1 cellular context compared by ENCODE assay signal in genomic region chr9:4171519-4171918, GRCh38.
A peak's percentile ranks its signal among the peaks of the same experiment; 100 is the strongest.
TF ChIP-seq lines count a peak whose summit lies in the region.

No MANE protein-coding gene starts in this region.

TF ChIP-seq in HEK293, 187 proteins besides CTCF, POLR2A, EP300 and RAD21 (continued from another document):
- TF ChIP-seq ZNF76 (tag by site-specific recombination; IDR thresholded peaks at IDR 0.05; ENCODE audit: borderline replicate concordance, low read depth) (no peak), BCL11A (tag by site-specific recombination; IDR thresholded peaks at IDR 0.05; ENCODE audit: low read depth) (peak; percentile 73; the same call in 1 of the 2 replicates), ZNF658 (tag by site-specific recombination; IDR thresholded peaks at IDR 0.05) (no peak), REPIN1 (tag by site-specific recombination; IDR thresholded peaks at IDR 0.05; ENCODE audit: low read depth) (no peak), ZNF366 (tag by site-specific recombination; conservative IDR thresholded peaks at IDR 0.05) (no peak), ZNF624 (tag by site-specific recombination; IDR thresholded peaks at IDR 0.05) (no peak), TCF7L2 (IDR thresholded peaks at IDR 0.05; ENCODE audit: borderline replicate concordance, low read depth, low read length) (peak; percentile 52; the same call in 1 of the 2 replicates), ZNF473 (tag by site-specific recombination; IDR thresholded peaks at IDR 0.05) (no peak), ZNF354C (tag by site-specific recombination; IDR thresholded peaks at IDR 0.05; ENCODE audit: borderline replicate concordance, low read depth) (no peak), GLI2 (tag by site-specific recombination; IDR thresholded peaks at IDR 0.05; ENCODE audit: borderline replicate concordance, low read depth) (0 out of 2 replicates have a peak, but pooled peaks have one; percentile 17), ZNF239 (tag by site-specific recombination; IDR thresholded peaks at IDR 0.05) (no peak), ZNF146 (tag by site-specific recombination; IDR thresholded peaks at IDR 0.05) (0 out of 2 replicates have a peak, but pooled peaks have one; percentile 14), ZNF600 (tag by site-specific recombination; IDR thresholded peaks at IDR 0.05) (peak; percentile 65; the same call in 1 of the 2 replicates), ZNF324 (tag by site-specific recombination; IDR thresholded peaks at IDR 0.05) (no peak), ZBTB11 (tag by site-specific recombination; conservative IDR thresholded peaks at IDR 0.05; ENCODE audit: low read depth) (no peak), OSR2 (tag by site-specific recombination; IDR thresholded peaks at IDR 0.05) (peak; percentile 92), ZNF501 (tag by site-specific recombination; IDR thresholded peaks at IDR 0.05) (no peak), OVOL3 (tag by site-specific recombination; IDR thresholded peaks at IDR 0.05) (0 out of 2 replicates have a peak, but pooled peaks have one; percentile 67), YY1 (tag by site-specific recombination; IDR thresholded peaks at IDR 0.05) (no peak), ZNF677 (tag by site-specific recombination; IDR thresholded peaks at IDR 0.05) (no peak), PRDM1 (tag by site-specific recombination; IDR thresholded peaks at IDR 0.05) (no peak), KLF10 (tag by site-specific recombination; IDR thresholded peaks at IDR 0.05) (peak; percentile 29; the same call in 1 of the 2 replicates), ZBTB49 (tag by site-specific recombination; IDR thresholded peaks at IDR 0.05; ENCODE audit: low read depth) (no peak), REST (tag by site-specific recombination; IDR thresholded peaks at IDR 0.05) (no peak), ZFP37 (tag by site-specific recombination; IDR thresholded peaks at IDR 0.05) (no peak), ZNF19 (tag by site-specific recombination; IDR thresholded peaks at IDR 0.05; ENCODE audit: low read depth) (no peak), TRIM28 (IDR thresholded peaks at IDR 0.05; ENCODE audit: borderline replicate concordance, low read length) (no peak), FEZF1 (tag by site-specific recombination; IDR thresholded peaks at IDR 0.05) (peak; percentile 66), WT1 (tag by site-specific recombination; IDR thresholded peaks at IDR 0.05) (0 out of 2 replicates have a peak, but pooled peaks have one; percentile 38), ZNF223 (tag by site-specific recombination; IDR thresholded peaks at IDR 0.05) (no peak), ZNF514 (tag by site-specific recombination; IDR thresholded peaks at IDR 0.05) (no peak), ZNF18 (tag by site-specific recombination; IDR thresholded peaks at IDR 0.05) (peak; percentile 70), ZXDB (tag by site-specific recombination; IDR thresholded peaks at IDR 0.05) (peak; percentile 49; the same call in 1 of the 2 replicates), SALL2 (tag by site-specific recombination; IDR thresholded peaks at IDR 0.05; ENCODE audit: borderline replicate concordance) (no peak), ATF2 (tag by site-specific recombination; IDR thresholded peaks at IDR 0.05; ENCODE audit: low read depth) (peak; percentile 43; the same call in 1 of the 2 replicates)
- TF ChIP-seq, protein P1, sequence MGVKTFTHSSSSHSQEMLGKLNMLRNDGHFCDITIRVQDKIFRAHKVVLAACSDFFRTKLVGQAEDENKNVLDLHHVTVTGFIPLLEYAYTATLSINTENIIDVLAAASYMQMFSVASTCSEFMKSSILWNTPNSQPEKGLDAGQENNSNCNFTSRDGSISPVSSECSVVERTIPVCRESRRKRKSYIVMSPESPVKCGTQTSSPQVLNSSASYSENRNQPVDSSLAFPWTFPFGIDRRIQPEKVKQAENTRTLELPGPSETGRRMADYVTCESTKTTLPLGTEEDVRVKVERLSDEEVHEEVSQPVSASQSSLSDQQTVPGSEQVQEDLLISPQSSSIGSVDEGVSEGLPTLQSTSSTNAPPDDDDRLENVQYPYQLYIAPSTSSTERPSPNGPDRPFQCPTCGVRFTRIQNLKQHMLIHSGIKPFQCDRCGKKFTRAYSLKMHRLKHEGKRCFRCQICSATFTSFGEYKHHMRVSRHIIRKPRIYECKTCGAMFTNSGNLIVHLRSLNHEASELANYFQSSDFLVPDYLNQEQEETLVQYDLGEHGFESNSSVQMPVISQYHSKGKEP (tag by site-specific recombination; IDR thresholded peaks at IDR 0.05), result no peak
- TF ChIP-seq, protein P2, sequence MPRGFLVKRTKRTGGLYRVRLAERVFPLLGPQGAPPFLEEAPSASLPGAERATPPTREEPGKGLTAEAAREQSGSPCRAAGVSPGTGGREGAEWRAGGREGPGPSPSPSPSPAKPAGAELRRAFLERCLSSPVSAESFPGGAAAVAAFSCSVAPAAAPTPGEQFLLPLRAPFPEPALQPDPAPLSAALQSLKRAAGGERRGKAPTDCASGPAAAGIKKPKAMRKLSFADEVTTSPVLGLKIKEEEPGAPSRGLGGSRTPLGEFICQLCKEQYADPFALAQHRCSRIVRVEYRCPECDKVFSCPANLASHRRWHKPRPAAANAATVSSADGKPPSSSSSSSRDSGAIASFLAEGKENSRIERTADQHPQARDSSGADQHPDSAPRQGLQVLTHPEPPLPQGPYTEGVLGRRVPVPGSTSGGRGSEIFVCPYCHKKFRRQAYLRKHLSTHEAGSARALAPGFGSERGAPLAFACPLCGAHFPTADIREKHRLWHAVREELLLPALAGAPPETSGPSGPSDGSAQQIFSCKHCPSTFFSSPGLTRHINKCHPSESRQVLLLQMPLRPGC (tag by site-specific recombination; IDR thresholded peaks at IDR 0.05), result peak; percentile 51; the same call in 1 of the 2 replicates
TF ChIP-seq in HEK293: peak in this region for 20.
